In the genomic region with DNA sequence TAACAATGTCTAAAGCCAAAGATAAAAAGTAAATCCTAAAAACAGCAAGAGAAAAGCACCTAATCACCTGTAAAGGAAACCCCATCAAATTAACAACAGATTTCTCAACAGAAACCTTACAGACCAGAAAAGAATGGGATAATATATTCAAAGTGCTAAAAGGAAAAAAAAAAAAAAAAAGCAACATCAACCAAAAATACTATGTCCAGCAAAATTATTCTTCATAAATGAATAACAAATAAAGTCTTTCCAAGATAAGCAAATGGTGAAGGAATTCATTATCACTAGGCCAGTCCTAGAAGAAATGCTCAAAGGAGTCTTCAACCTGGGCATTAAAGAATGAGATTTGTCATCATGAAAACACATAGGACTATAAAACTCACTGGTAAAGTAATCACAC, we compare ENCODE assay signal across 3 cellular contexts.
"Had no signal": no experiment of that assay in that cellular context is flagged by ENCODE, and none has a peak within 500 bp of the region (broad histone marks: within the 10 kb centered on the region; RNA-seq: fewer than 3 reads in every experiment).

No MANE protein-coding gene starts in this region.

- DNase-seq: GDM1, GF-D8 had no signal

- H3K4me3 ChIP-seq: GM12878 had no signal
